In genomic region chr3:43390255-43390588, GRCh38 we compare ENCODE assay signal across 10 cellular contexts.
DNase-seq lines count a peak whose midpoint lies in the region; ATAC-seq and TF ChIP-seq lines count a peak whose summit lies in the region.
"Had no signal": no experiment of that assay in that cellular context is flagged by ENCODE, and none has a peak within 500 bp of the region (broad histone marks: within the 10 kb centered on the region; RNA-seq: fewer than 3 reads in every experiment).

No MANE protein-coding gene starts in this region.

- H3K18ac ChIP-seq in mesenchymal stem cell (ENCODE audit: low read depth in 1 of 2, low read length in 2 of 2) (peak overlapping the region; percentile 58 to 76), neuronal stem cell (ENCODE audit: low read length) (no peak overlapping the region)

- no peaks in the 10 kb centered on the region for H3K36me3 ChIP-seq in mammary epithelial cell (ENCODE audit: insufficient read depth, low read length)
- H3K36me3 ChIP-seq in mesenchymal stem cell (ENCODE audit: control insufficient read depth in 1 of 2, insufficient read depth in 2 of 2, low read depth in 1 of 2, low read length in 2 of 2): peaks cover 0 to 4% of the 10 kb centered on the region in 2 experiments
- H3K36me3 ChIP-seq in upper lobe of left lung: no peaks in the 10 kb centered on the region
- H3K36me3 ChIP-seq in neuronal stem cell (replicated peaks in 1 of 2; ENCODE audit: control insufficient read depth in 2 of 2, insufficient read depth in 2 of 2, low read length in 2 of 2): no peaks in the 10 kb centered on the region

- H4K20me1 ChIP-seq in mammary epithelial cell (ENCODE audit: insufficient read depth, low read length): no peaks in the 10 kb centered on the region

- intact Hi-C loops in MCF 10A (cut with micrococcal nuclease): no loop called here
- intact Hi-C loops in mammary epithelial cell (cut with micrococcal nuclease): no loop called here

- no peak overlapping the region for H3K23ac ChIP-seq in mesenchymal stem cell (ENCODE audit: low read length in 2 of 2)
- no peak overlapping the region for H3K23ac ChIP-seq in neuronal stem cell (ENCODE audit: low read depth, low read length, poor library complexity)

- H3K27ac ChIP-seq in mammary epithelial cell (ENCODE audit: insufficient read depth, low read depth, low read length): no peak overlapping the region
- H3K27ac ChIP-seq in cingulate gyrus (ENCODE audit: low read depth, low read length): peak overlapping the region; percentile 73
- H3K27ac ChIP-seq in mesenchymal stem cell (ENCODE audit: low read length, poor library complexity, severe bottlenecking): no peak overlapping the region
- H3K27ac ChIP-seq in upper lobe of left lung: peak overlapping the region; percentile 85 to 94 (median 88)
- no peak overlapping the region for H3K27ac ChIP-seq in neuronal stem cell (replicated peaks; ENCODE audit: low read length)

- H3K9me3 ChIP-seq in mammary epithelial cell (replicated peaks; ENCODE audit: insufficient read depth, low read length) (no peaks in the 10 kb centered on the region), mesenchymal stem cell (ENCODE audit: control insufficient read depth, low read length) (no peaks in the 10 kb centered on the region), upper lobe of left lung (no peaks in the 10 kb centered on the region), neuronal stem cell (replicated peaks in 1 of 2; ENCODE audit: control insufficient read depth in 2 of 2, insufficient read depth in 1 of 2, low read depth in 1 of 2, low read length in 2 of 2) (no peaks in the 10 kb centered on the region)

- H3K4ac ChIP-seq in mesenchymal stem cell (ENCODE audit: low read depth in 1 of 2, low read length in 2 of 2): peak overlapping the region; percentile 19 to 76
- no peak overlapping the region for H3K4ac ChIP-seq in neuronal stem cell (ENCODE audit: low read length)

- H4K91ac ChIP-seq in mesenchymal stem cell (ENCODE audit: low read length): peak overlapping the region; percentile 94
- H4K91ac ChIP-seq in neuronal stem cell (ENCODE audit: low read depth, low read length, poor library complexity): no peak overlapping the region

- H3K36me3 Mint-ChIP-seq in MCF 10A (ENCODE audit: insufficient read depth, unreplicated experiment): no peaks in the 10 kb centered on the region

- no peaks in the 10 kb centered on the region for H3K9me3 Mint-ChIP-seq in MCF 10A (ENCODE audit: unreplicated experiment)

- no peak for TF ChIP-seq EP300 in upper lobe of left lung (IDR thresholded peaks at IDR 0.05)

- H4K8ac ChIP-seq in mesenchymal stem cell (ENCODE audit: low read length) (peak overlapping the region; percentile 85), neuronal stem cell (ENCODE audit: low read depth, low read length) (no peak overlapping the region)

- H3K27me3 ChIP-seq in mammary epithelial cell (ENCODE audit: insufficient read depth, low read length) (no peaks in the 10 kb centered on the region), mesenchymal stem cell (ENCODE audit: control insufficient read depth in 1 of 2, insufficient read depth in 1 of 2, low read length in 2 of 2) (no peaks in the 10 kb centered on the region), upper lobe of left lung (no peaks in the 10 kb centered on the region), neuronal stem cell (ENCODE audit: control insufficient read depth in 3 of 3, insufficient read depth in 3 of 3, low read depth in 1 of 3, low read length in 3 of 3) (no peaks in the 10 kb centered on the region)

- dilution Hi-C loops in mammary epithelial cell (cut with HindIII; ENCODE audit: low sequenced_read_pairs): no loop called here

- peak in 1 of 2 donors; percentile 41 for ATAC-seq in upper lobe of left lung (ENCODE audit: low FRiP score in 2 of 2)
- no peak for ATAC-seq in GM19395 (IDR thresholded peaks at IDR 0.05; ENCODE audit: unreplicated experiment)

- H2BK120ac ChIP-seq in mesenchymal stem cell (ENCODE audit: low read depth, low read length): peak overlapping the region; percentile 67
- H2BK120ac ChIP-seq in neuronal stem cell (ENCODE audit: low read depth, low read length): no peak overlapping the region

- peak overlapping the region; percentile 7 to 81 for H2BK12ac ChIP-seq in mesenchymal stem cell (ENCODE audit: low read length in 2 of 2)
- no peak overlapping the region for H2BK12ac ChIP-seq in neuronal stem cell (ENCODE audit: low read length)

- BruUV-seq in MCF 10A (replicated peaks; lab: Mats Ljungman, UMichigan): no TSS peak
- BruUV-seq in mammary epithelial cell (replicated peaks; lab: Mats Ljungman, UMichigan): no TSS peak

- H3K79me1 ChIP-seq in mesenchymal stem cell (replicated peaks; ENCODE audit: low read length, poor library complexity, severe bottlenecking): peaks cover 6% of the 10 kb centered on the region
- no peaks in the 10 kb centered on the region for H3K79me1 ChIP-seq in neuronal stem cell (ENCODE audit: low read depth, low read length)

- CTCF ChIA-PET in MCF 10A (lab: Yijun Ruan, JAX) (no interaction called here), mammary epithelial cell (lab: Charles Lee; ENCODE audit: low non-redundant PET) (no interaction called here)

- no peak overlapping the region for H3K14ac ChIP-seq in mesenchymal stem cell (ENCODE audit: low read length in 2 of 2)
- H3K14ac ChIP-seq in neuronal stem cell (ENCODE audit: low read length): no peak overlapping the region

- H3K27ac Mint-ChIP-seq in MCF 10A (ENCODE audit: low read depth, unreplicated experiment): peak overlapping the region; percentile 86

- no peaks in the 10 kb centered on the region for H3K27me3 Mint-ChIP-seq in MCF 10A (ENCODE audit: insufficient read depth, unreplicated experiment)

- H2BK15ac ChIP-seq in mesenchymal stem cell (ENCODE audit: low read depth, poor library complexity, severe bottlenecking): no peak overlapping the region
- no peak overlapping the region for H2BK15ac ChIP-seq in neuronal stem cell (ENCODE audit: low read length)

- TF ChIP-seq CTCF in MCF 10A (IDR thresholded peaks at IDR 0.05; ENCODE audit: unreplicated experiment): no peak
- no peak for TF ChIP-seq CTCF in mammary epithelial cell (conservative IDR thresholded peaks at IDR 0.05 in 1 of 2, IDR thresholded peaks at IDR 0.05 in 1 of 2; ENCODE audit: extremely low read depth in 1 of 2, insufficient read depth in 1 of 2, low read depth in 1 of 2, low read length in 2 of 2)
- no peak for TF ChIP-seq CTCF in upper lobe of left lung (IDR thresholded peaks at IDR 0.05)

- H2BK5ac ChIP-seq in mesenchymal stem cell (ENCODE audit: low read depth, low read length, poor library complexity, severe bottlenecking) (no peak overlapping the region), neuronal stem cell (ENCODE audit: low read length) (no peak overlapping the region)

- H2AK5ac ChIP-seq in mesenchymal stem cell (ENCODE audit: low read length, severe bottlenecking) (no peak overlapping the region), neuronal stem cell (ENCODE audit: low read depth, low read length) (no peak overlapping the region)

- H3K4me3 Mint-ChIP-seq in MCF 10A (ENCODE audit: unreplicated experiment): no peak overlapping the region

- no peak overlapping the region for H3K4me2 ChIP-seq in mammary epithelial cell (ENCODE audit: insufficient read depth, low read depth, low read length)
- no peak overlapping the region for H3K4me2 ChIP-seq in mesenchymal stem cell (ENCODE audit: low read length, poor library complexity, severe bottlenecking)
- H3K4me2 ChIP-seq in neuronal stem cell (ENCODE audit: insufficient read depth, low read length, poor library complexity, severe bottlenecking): no peak overlapping the region

- H3K4me1 ChIP-seq in mammary epithelial cell (ENCODE audit: insufficient read depth, low read length) (peaks cover 13% of the 10 kb centered on the region), mesenchymal stem cell (ENCODE audit: control insufficient read depth, insufficient read depth, low read depth, low read length) (peaks cover 4% of the 10 kb centered on the region), upper lobe of left lung (peaks cover 19 to 60% (median 33%) of the 10 kb centered on the region in 4 donors), neuronal stem cell (ENCODE audit: control insufficient read depth in 2 of 2, insufficient read depth in 1 of 2, low read depth in 1 of 2, low read length in 2 of 2) (peaks cover 0 to 3% of the 10 kb centered on the region in 2 donors)

- DNase-seq in MCF 10A (ENCODE audit: unreplicated experiment) (no peak), mammary epithelial cell (no peak), mesenchymal stem cell (no peak), upper lobe of left lung (no peak), NCI-H446 treated with DMSO at 0.1 percent for 48 hours (lab: John Stamatoyannopoulos, UW) (no peak), neuronal stem cell (ENCODE audit: low spot score) (no peak)
- DNase-seq: NCI-H1417 treated with DMSO at 0.1 percent for 48 hours, RPMI8226 had no signal

- peaks cover 12% of the 10 kb centered on the region for H3K4me1 Mint-ChIP-seq in MCF 10A (ENCODE audit: insufficient read depth, unreplicated experiment)

- H3K9ac ChIP-seq in mammary epithelial cell (ENCODE audit: insufficient read depth, low read length) (no peak overlapping the region), mesenchymal stem cell (ENCODE audit: low read length) (no peak overlapping the region), neuronal stem cell (ENCODE audit: low read depth, low read length, poor library complexity) (no peak overlapping the region)

- H3K4me3 ChIP-seq in mammary epithelial cell (replicated peaks in 1 of 3; ENCODE audit: insufficient read depth in 1 of 3, low read depth in 2 of 3, low read length in 3 of 3) (no peak overlapping the region), mesenchymal stem cell (ENCODE audit: insufficient read depth in 1 of 2, low read depth in 1 of 2, low read length in 2 of 2) (no peak overlapping the region), upper lobe of left lung (no peak overlapping the region), neuronal stem cell (ENCODE audit: low read length in 2 of 2) (no peak overlapping the region)

- no peaks in the 10 kb centered on the region for H3K79me2 ChIP-seq in mammary epithelial cell (ENCODE audit: insufficient read depth, low read length)

- no peak for TF ChIP-seq POLR2A in upper lobe of left lung (IDR thresholded peaks at IDR 0.05)

- no peak overlapping the region for H2AFZ ChIP-seq in mammary epithelial cell (ENCODE audit: low read depth, low read length)
- no peak overlapping the region for H2AFZ ChIP-seq in mesenchymal stem cell (ENCODE audit: low read depth, low read length)
- H2AFZ ChIP-seq in neuronal stem cell (ENCODE audit: low read length): no peak overlapping the region

- POLR2A ChIA-PET in MCF 10A (lab: Yijun Ruan, JAX): no interaction called here

- in situ Hi-C loops in mammary epithelial cell (cut with MboI; ENCODE audit: low sequenced_read_pairs in 2 of 2): loop anchor here in 1 of 2 donors (25.0 kb wide), 2 partner anchors 228 to 428 kb away; no protein-coding TSS in a partner anchor

- 100% methylated on average over 1 of the region's 1 CpG for WGBS in mammary epithelial cell (ENCODE audit: low coverage, missing lambda C conversion rate)
- 94% methylated on average over 1 of the region's 1 CpG for WGBS in mesenchymal stem cell
- 94 to 100% methylated on average over 1 of the region's 1 CpG for WGBS in upper lobe of left lung, 2 donors
- WGBS in neuronal stem cell (ENCODE audit: extremely low coverage in 2 of 2, insufficient read length in 2 of 2, insufficient replicate concordance in 1 of 2), 2 donors: no CpG with 5 or more reads among the region's 1 CpG

Comparison
In these comparisons a context has a peak if more than half of its experiments do, and no peak if none do; other contexts are left out.
1. H3K27ac ChIP-seq: peak in cingulate gyrus (single experiment) and upper lobe of left lung (4 of 4); none in mammary epithelial cell (single experiment), mesenchymal stem cell (single experiment) and neuronal stem cell (single experiment).